23 cellular contexts compared by ENCODE assay signal in the genomic region with DNA sequence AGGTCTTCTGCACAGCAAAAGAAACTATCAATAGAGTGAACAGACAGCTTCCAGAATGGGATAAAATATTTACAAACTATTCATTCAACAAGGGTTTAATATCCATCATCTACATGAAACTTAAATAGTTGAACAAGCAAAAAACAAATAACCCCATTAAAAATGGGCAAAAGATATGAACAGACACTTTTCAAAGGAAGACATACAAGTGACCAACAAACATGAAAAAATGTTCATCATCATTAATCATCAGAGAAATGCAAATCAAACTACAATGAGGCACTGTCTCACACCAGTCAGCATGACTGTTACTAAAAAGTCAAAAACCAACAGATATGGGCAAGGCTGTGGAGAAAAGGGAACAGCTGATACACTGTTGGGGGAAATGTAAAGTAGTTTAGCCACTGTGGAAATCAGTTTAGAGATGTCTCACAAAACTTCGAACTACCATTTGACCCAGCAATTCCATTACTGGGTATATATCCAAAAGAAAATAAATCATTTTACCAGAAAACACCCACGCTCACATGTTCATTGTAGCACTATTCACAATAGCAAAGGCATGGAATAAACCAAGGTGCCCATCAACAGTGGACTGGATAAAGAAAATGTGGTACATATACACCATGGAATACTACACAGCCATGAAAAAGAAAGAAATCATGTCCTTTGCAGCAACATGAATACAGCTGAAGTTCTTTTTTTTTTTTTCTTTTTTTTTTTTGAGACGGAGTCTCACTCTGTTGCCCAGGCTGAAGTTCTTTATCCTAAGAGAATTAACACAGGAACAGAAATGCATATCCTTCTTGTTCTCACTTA.
A peak's percentile ranks its signal among the peaks of the same experiment; 100 is the strongest.
DNase-seq lines count a peak whose midpoint lies in the region; ATAC-seq, FAIRE-seq and TF ChIP-seq lines count a peak whose summit lies in the region.
"Had no signal": no experiment of that assay in that cellular context is flagged by ENCODE, and none has a peak within 500 bp of the region (broad histone marks: within the 10 kb centered on the region; RNA-seq: fewer than 3 reads in every experiment).

No MANE protein-coding gene starts in this region.

- H3K4me2 ChIP-seq in SK-N-SH (no peak overlapping the region), astrocyte (ENCODE audit: low read length) (no peak overlapping the region), keratinocyte (ENCODE audit: control insufficient read depth, extremely low read depth, insufficient read depth, low read depth, low read length) (no peak overlapping the region)
- H3K4me2 ChIP-seq: A549; BLaER1 treated with 17β-estradiol and CSF1 and Interleukin-3, amounts not matched to agents 10 nM and 100 nM had no signal

- no peaks in the 10 kb centered on the region for H3K27me3 Mint-ChIP-seq in astrocyte (ENCODE audit: low read depth, unreplicated experiment)
- H3K27me3 Mint-ChIP-seq: B cell; CD4-positive, alpha-beta T cell had no signal

- no peak for DNase-seq in SK-N-SH
- no peak for DNase-seq in astrocyte (ENCODE audit: low read depth)
- no peak for DNase-seq in keratinocyte (ENCODE audit: low read depth, low spot score)
- no peak for DNase-seq in aorta
- no peak for DNase-seq in COLO829 (ENCODE audit: low spot score)
- DNase-seq: AML-193; CD4-positive, alpha-beta T cell; CD8-positive, alpha-beta T cell; COR-L47; DMS 273 treated with DMSO at 0.1 percent for 48 hours; DMS153; DMS79 treated with DMSO at 0.1 percent for 48 hours; GF-D8 had no signal

- H3K36me3 ChIP-seq in SK-N-SH (replicated peaks in 1 of 2; ENCODE audit: control insufficient read depth in 1 of 2, insufficient read depth in 2 of 2, low read length in 1 of 2) (no peaks in the 10 kb centered on the region), HEK293 (ENCODE audit: control insufficient read depth in 2 of 2, insufficient read depth in 1 of 2, low read length in 2 of 2) (no peaks in the 10 kb centered on the region), astrocyte (ENCODE audit: insufficient read depth, low read length) (no peaks in the 10 kb centered on the region), keratinocyte (ENCODE audit: control insufficient read depth in 2 of 2, extremely low read depth in 1 of 2, insufficient read depth in 2 of 2, low read length in 2 of 2) (no peaks in the 10 kb centered on the region), aorta (ENCODE audit: control insufficient read depth in 1 of 2, insufficient read depth in 2 of 2, low read length in 1 of 2) (no peaks in the 10 kb centered on the region)

- H3K9ac ChIP-seq in SK-N-SH (no peak overlapping the region), astrocyte (ENCODE audit: low read length) (no peak overlapping the region), keratinocyte (ENCODE audit: control insufficient read depth, extremely low read depth, insufficient read depth, low read length) (no peak overlapping the region)
- H3K9ac ChIP-seq: BLaER1 treated with 17β-estradiol and CSF1 and Interleukin-3, amounts not matched to agents 10 nM and 100 nM had no signal

- H3K27me3 ChIP-seq in SK-N-SH (ENCODE audit: insufficient read depth): no peaks in the 10 kb centered on the region
- no peaks in the 10 kb centered on the region for H3K27me3 ChIP-seq in astrocyte (ENCODE audit: insufficient read depth, low read length)
- no peaks in the 10 kb centered on the region for H3K27me3 ChIP-seq in keratinocyte (ENCODE audit: control insufficient read depth, extremely low read depth, insufficient read depth, low read length)
- no peaks in the 10 kb centered on the region for H3K27me3 ChIP-seq in aorta (ENCODE audit: control insufficient read depth in 1 of 2, insufficient read depth in 2 of 2, low read length in 1 of 2)
- H3K27me3 ChIP-seq: BLaER1 treated with 17β-estradiol and CSF1 and Interleukin-3, amounts not matched to agents 10 nM and 100 nM had no signal

- H3K4me1 ChIP-seq in SK-N-SH (ENCODE audit: control insufficient read depth in 1 of 2, insufficient read depth in 2 of 2, low read depth in 1 of 2, low read length in 1 of 2) (no peaks in the 10 kb centered on the region), HEK293 (ENCODE audit: control insufficient read depth, insufficient read depth, low read length) (no peaks in the 10 kb centered on the region), astrocyte (ENCODE audit: insufficient read depth, low read length) (no peaks in the 10 kb centered on the region), keratinocyte (ENCODE audit: control insufficient read depth, extremely low read depth, insufficient read depth, low read length) (no peaks in the 10 kb centered on the region), aorta (ENCODE audit: control insufficient read depth in 1 of 2, insufficient read depth in 2 of 2, low read length in 2 of 2) (peaks cover 0 to 12% of the 10 kb centered on the region in 2 donors)
- H3K4me1 ChIP-seq: A549; BLaER1 treated with 17β-estradiol and CSF1 and Interleukin-3, amounts not matched to agents 10 nM and 100 nM had no signal

- intact Hi-C loops in aorta (cut with DNase I): no loop called here

- H2AFZ ChIP-seq in SK-N-SH (ENCODE audit: low read depth) (no peak overlapping the region), astrocyte (ENCODE audit: low read depth, low read length) (no peak overlapping the region), keratinocyte (ENCODE audit: control insufficient read depth, low read length) (no peak overlapping the region)

- peak; percentile 56 for FAIRE-seq in astrocyte (lab: Jason Lieb, UNC)
- peak; percentile 32 for FAIRE-seq in keratinocyte (lab: Jason Lieb, UNC)
- FAIRE-seq: GM12891, GM19239 had no signal

- no peak for TF ChIP-seq CTCF in SK-N-SH (IDR thresholded peaks at IDR 0.05)
- no peak for TF ChIP-seq CTCF in HEK293 (tag by site-specific recombination; IDR thresholded peaks at IDR 0.05)
- no peak for TF ChIP-seq CTCF in astrocyte (IDR thresholded peaks at IDR 0.05; ENCODE audit: insufficient read depth, low read depth, low read length)
- TF ChIP-seq CTCF in keratinocyte (optimal IDR thresholded peaks at IDR 0.05 in 1 of 3, IDR thresholded peaks at IDR 0.05 in 1 of 3, conservative IDR thresholded peaks at IDR 0.05 in 1 of 3; ENCODE audit: extremely low read depth in 1 of 3, insufficient read depth in 2 of 3, low read length in 3 of 3): no peak

- H3K9me3 ChIP-seq in SK-N-SH: peaks cover 13% of the 10 kb centered on the region; the same call in 1 of the 2 replicates
- H3K9me3 ChIP-seq in HEK293 (ENCODE audit: control insufficient read depth, insufficient read depth, low read depth, low read length): no peaks in the 10 kb centered on the region
- H3K9me3 ChIP-seq in astrocyte (ENCODE audit: insufficient read depth, low read depth, low read length): no peaks in the 10 kb centered on the region
- H3K9me3 ChIP-seq in keratinocyte (ENCODE audit: control insufficient read depth, low read depth, low read length): no peaks in the 10 kb centered on the region
- H3K9me3 ChIP-seq in aorta (ENCODE audit: control insufficient read depth, low read length): no peaks in the 10 kb centered on the region

- no peaks in the 10 kb centered on the region for H3K79me2 ChIP-seq in SK-N-SH (ENCODE audit: insufficient read depth)
- no peaks in the 10 kb centered on the region for H3K79me2 ChIP-seq in astrocyte (ENCODE audit: insufficient read depth, low read length)
- no peaks in the 10 kb centered on the region for H3K79me2 ChIP-seq in keratinocyte (ENCODE audit: control insufficient read depth, insufficient read depth, low read length)

- H3K9me1 ChIP-seq in keratinocyte (ENCODE audit: control insufficient read depth, extremely low read depth, insufficient read depth, low read length): no peaks in the 10 kb centered on the region

- H3K36me3 Mint-ChIP-seq in astrocyte (ENCODE audit: low read depth, unreplicated experiment): peaks cover 3% of the 10 kb centered on the region

- H4K20me1 ChIP-seq in SK-N-SH (ENCODE audit: insufficient read depth): no peaks in the 10 kb centered on the region
- H4K20me1 ChIP-seq in astrocyte (ENCODE audit: insufficient read depth, low read length): no peaks in the 10 kb centered on the region
- no peaks in the 10 kb centered on the region for H4K20me1 ChIP-seq in keratinocyte (ENCODE audit: control insufficient read depth, extremely low read depth, insufficient read depth, low read length)
- H4K20me1 ChIP-seq: BLaER1 treated with 17β-estradiol and CSF1 and Interleukin-3, amounts not matched to agents 10 nM and 100 nM had no signal

- dilution Hi-C loops in keratinocyte (cut with MboI; ENCODE audit: extremely low pct_ligation_motif_present, low sequenced_read_pairs): no loop called here

- no peaks in the 10 kb centered on the region for H3K9me2 ChIP-seq in SK-N-SH

- peaks cover 28% of the 10 kb centered on the region for H3K9me3 Mint-ChIP-seq in astrocyte (ENCODE audit: unreplicated experiment)

- no peak overlapping the region for H3K4me3 Mint-ChIP-seq in astrocyte (ENCODE audit: unreplicated experiment)
- H3K4me3 Mint-ChIP-seq: B cell; CD4-positive, alpha-beta T cell; CD8-positive, alpha-beta T cell had no signal

- ATAC-seq in SK-N-SH treated with all-trans-retinoic acid at 6 μM for 48 hours (no peak), aorta (ENCODE audit: low FRiP score) (no peak), GM21723 (IDR thresholded peaks at IDR 0.05; ENCODE audit: unreplicated experiment) (no peak)
- ATAC-seq: A549; CD8-positive, alpha-beta T cell had no signal

- no peaks in the 10 kb centered on the region for H3K4me1 Mint-ChIP-seq in astrocyte (ENCODE audit: low read depth, unreplicated experiment)
- H3K4me1 Mint-ChIP-seq: B cell had no signal

- CTCF ChIA-PET in SK-N-SH (lab: Yijun Ruan, JAX): no interaction called here
- CTCF ChIA-PET in HEK293 (lab: Yijun Ruan, JAX): interaction anchor here (0.7 kb wide), 1 partner anchor 20 kb away, joined by 4 read pairs; no protein-coding TSS in a partner anchor

- no peak for TF ChIP-seq RAD21 in SK-N-SH (IDR thresholded peaks at IDR 0.05; ENCODE audit: low read length)

- POLR2A ChIA-PET in SK-N-SH (lab: Yijun Ruan, JAX): no interaction called here
- POLR2A ChIA-PET in HEK293 (lab: Yijun Ruan, JAX): no interaction called here

- no peak overlapping the region for H3K4me3 ChIP-seq in SK-N-SH (ENCODE audit: low read depth in 2 of 2, low read length in 1 of 2)
- no peak overlapping the region for H3K4me3 ChIP-seq in HEK293 (ENCODE audit: low read depth, low read length)
- H3K4me3 ChIP-seq in astrocyte (ENCODE audit: insufficient read depth, low read depth, low read length): no peak overlapping the region
- no peak overlapping the region for H3K4me3 ChIP-seq in keratinocyte (ENCODE audit: control insufficient read depth in 2 of 3, extremely low read depth in 1 of 3, insufficient read depth in 2 of 3, low read depth in 1 of 3, low read length in 3 of 3)
- no peak overlapping the region for H3K4me3 ChIP-seq in aorta (ENCODE audit: low read length in 2 of 2)
- H3K4me3 ChIP-seq: A549; BLaER1 treated with 17β-estradiol and CSF1 and Interleukin-3, amounts not matched to agents 10 nM and 100 nM had no signal

- H3K27ac ChIP-seq in SK-N-SH (ENCODE audit: low read depth in 2 of 2, low read length in 1 of 2) (no peak overlapping the region), HEK293 (ENCODE audit: extremely low read depth, low read depth, low read length) (no peak overlapping the region), astrocyte (ENCODE audit: low read depth, low read length) (no peak overlapping the region), keratinocyte (ENCODE audit: control insufficient read depth, insufficient read depth, low read length) (no peak overlapping the region), aorta (ENCODE audit: low read depth in 1 of 2, low read length in 2 of 2) (no peak overlapping the region)
- H3K27ac ChIP-seq: 22Rv1; A549; BLaER1 treated with 17β-estradiol and CSF1 and Interleukin-3, amounts not matched to agents 10 nM and 100 nM; C4-2B had no signal

- no peaks in the 10 kb centered on the region for H3F3A ChIP-seq in SK-N-SH (replicated peaks; ENCODE audit: insufficient read depth)

- TF ChIP-seq EP300 in SK-N-SH (IDR thresholded peaks at IDR 0.05; ENCODE audit: borderline replicate concordance in 1 of 2, low read depth in 1 of 2, low read length in 1 of 2): no peak

- H3K27ac Mint-ChIP-seq in astrocyte (ENCODE audit: unreplicated experiment): no peak overlapping the region
- H3K27ac Mint-ChIP-seq: B cell; CD4-positive, alpha-beta T cell; CD8-positive, alpha-beta T cell had no signal

- 85% methylated on average over 3 of the region's 3 CpGs for WGBS in SK-N-SH (ENCODE audit: low lambda C conversion rate)
- WGBS in aorta, 2 donors: 96 to 99% methylated on average over 3 of the region's 3 CpGs
